Comparison of ENCODE assay signal across 8 cellular contexts in the genomic region with DNA sequence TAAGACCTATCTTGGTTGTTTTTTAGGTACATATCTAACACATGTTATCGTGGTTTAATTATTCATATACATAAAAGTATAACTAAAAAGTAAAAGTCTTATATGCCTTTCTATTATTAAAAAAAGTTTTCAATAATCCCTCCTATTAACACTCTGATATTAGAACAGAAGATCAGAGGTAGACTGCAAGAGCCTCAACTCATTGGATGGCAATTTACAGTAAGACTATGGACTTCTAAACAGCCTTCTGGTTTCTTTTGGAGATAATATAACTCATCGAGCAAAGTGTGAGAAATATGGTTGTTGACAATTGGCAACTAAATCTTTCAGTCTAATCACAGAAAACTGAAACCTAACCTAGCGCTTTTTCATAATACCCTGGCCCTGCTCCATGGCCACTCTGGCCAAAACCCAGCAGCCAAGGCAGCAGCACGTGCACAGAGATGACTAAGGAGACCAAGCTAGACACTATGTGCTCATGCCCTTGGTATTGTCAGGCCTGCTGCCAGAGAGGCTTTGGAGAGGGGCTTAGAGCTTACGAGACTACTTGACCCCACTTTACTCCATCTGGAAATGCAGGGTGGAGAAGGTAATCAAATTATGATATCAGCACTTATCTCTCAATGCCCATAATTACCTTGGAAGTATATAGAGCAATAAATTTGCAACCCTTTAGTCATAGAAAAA. TPM values are rescaled to one million over a fixed set of nuclear protein-coding genes. Genes with fewer than 3 reads are reported as not detected.
DNase-seq lines count a peak whose midpoint lies in the region; ATAC-seq, FAIRE-seq and TF ChIP-seq lines count a peak whose summit lies in the region.

No MANE protein-coding gene starts in this region.

- peaks cover 37% of the 10 kb centered on the region for H3K4me1 ChIP-seq in SJCRH30

- peaks cover 5% of the 10 kb centered on the region in 2 donors for H3K4me1 Mint-ChIP-seq in stimulated activated naive B cell treated with anti-CD40 and anti-IgM and Interleukin-4, amounts not matched to agents 10 μg/mL and 1 μg/mL and 100 μg/mL, for 72 hours

- FAIRE-seq in GM12891 (lab: Jason Lieb, UNC): peak; percentile 58

- H3K9me3 Mint-ChIP-seq in stimulated activated naive B cell treated with anti-CD40 and anti-IgM and Interleukin-4, amounts not matched to agents 10 μg/mL and 1 μg/mL and 100 μg/mL, for 72 hours: no peaks in the 10 kb centered on the region

- ATAC-seq in HG03135 (IDR thresholded peaks at IDR 0.05; ENCODE audit: unreplicated experiment): no peak
- no peak for ATAC-seq in stimulated activated naive B cell treated with anti-CD40 and anti-IgM and Interleukin-4, amounts not matched to agents 10 μg/mL and 1 μg/mL and 100 μg/mL, for 72 hours (replicated peaks)

- peaks cover 27 to 52% of the 10 kb centered on the region in 2 donors for H3K36me3 Mint-ChIP-seq in stimulated activated naive B cell treated with anti-CD40 and anti-IgM and Interleukin-4, amounts not matched to agents 10 μg/mL and 1 μg/mL and 100 μg/mL, for 72 hours

- TF ChIP-seq POLR2A in GM12891 (IDR thresholded peaks at IDR 0.05; ENCODE audit: low read depth, low read length): no peak

- no peaks in the 10 kb centered on the region for H3K27me3 Mint-ChIP-seq in stimulated activated naive B cell treated with anti-CD40 and anti-IgM and Interleukin-4, amounts not matched to agents 10 μg/mL and 1 μg/mL and 100 μg/mL, for 72 hours

- no peak overlapping the region for H3K4me3 Mint-ChIP-seq in stimulated activated naive B cell treated with anti-CD40 and anti-IgM and Interleukin-4, amounts not matched to agents 10 μg/mL and 1 μg/mL and 100 μg/mL, for 72 hours

- peaks cover 4% of the 10 kb centered on the region; the same call in 1 of the 2 replicates for H3K36me3 ChIP-seq in SJCRH30

- H3K9me3 ChIP-seq in SJCRH30 (replicated peaks): no peaks in the 10 kb centered on the region

- H3K27ac Mint-ChIP-seq in stimulated activated naive B cell treated with anti-CD40 and anti-IgM and Interleukin-4, amounts not matched to agents 10 μg/mL and 1 μg/mL and 100 μg/mL, for 72 hours: no peak overlapping the region

- H3K27me3 ChIP-seq in SJCRH30: no peaks in the 10 kb centered on the region

- TF ChIP-seq CTCF in retinal pigment epithelial cell (conservative IDR thresholded peaks at IDR 0.05; ENCODE audit: low read depth, low read length): no peak

- DNase-seq in GM12891 (ENCODE audit: insufficient read length, low spot score): no peak
- peak; percentile 84 to 85 for DNase-seq in SJCRH30
- peak; percentile 4 for DNase-seq in foreskin melanocyte
- peak; percentile 96 for DNase-seq in retinal pigment epithelial cell (ENCODE audit: low read depth)
- DNase-seq in NCI-H187 (lab: John Stamatoyannopoulos, UW): no peak
- no peak for DNase-seq in stimulated activated naive B cell treated with anti-CD40 and anti-IgM and Interleukin-4, amounts not matched to agents 10 μg/mL and 1 μg/mL and 100 μg/mL, for 72 hours
- no peak for DNase-seq in effector CD8-positive, alpha-beta T cell (lab: John Stamatoyannopoulos, UW)

- peak overlapping the region; percentile 57 for H3K27ac ChIP-seq in SJCRH30

- no peak overlapping the region for H3K4me3 ChIP-seq in SJCRH30
- no peak overlapping the region for H3K4me3 ChIP-seq in retinal pigment epithelial cell (ENCODE audit: low read length)

TF ChIP-seq in GM12891, 5 proteins besides CTCF, POLR2A, EP300 and RAD21:
- no peak for TF ChIP-seq POLR2AphosphoS5 (IDR thresholded peaks at IDR 0.05; ENCODE audit: low read depth, low read length)
- TF ChIP-seq PAX5 (IDR thresholded peaks at IDR 0.05; ENCODE audit: insufficient read depth, low read length, severe bottlenecking): no peak
- TF ChIP-seq POU2F2 (IDR thresholded peaks at IDR 0.05; ENCODE audit: low read depth, low read length): no peak
- no peak for TF ChIP-seq SPI1 (IDR thresholded peaks at IDR 0.05; ENCODE audit: low read depth, low read length)
- TF ChIP-seq TAF1 (IDR thresholded peaks at IDR 0.05; ENCODE audit: low read depth, low read length): no peak

RNA-seq across cellular contexts. Expression of a gene that starts 40.6 kb away (rescaled TPM):
- 11.8 TPM for polyA plus RNA-seq in GM12891 (2012; ENCODE audit: low read depth, missing spikeins)
- 4.7 and 4.8 TPM in 2 replicates for total RNA-seq in SJCRH30 (2014; rRNA removed; shearing (Covaris generic))

Comparison
In these comparisons a context has a peak if more than half of its experiments do, and no peak if none do; other contexts are left out.
1. DNase-seq: peak in SJCRH30 (2 of 2), foreskin melanocyte (single experiment) and retinal pigment epithelial cell (single experiment); none in GM12891 (single experiment), NCI-H187 (0 of 2), stimulated activated naive B cell treated with anti-CD40 and anti-IgM and Interleukin-4, amounts not matched to agents 10 μg/mL and 1 μg/mL and 100 μg/mL, for 72 hours (single experiment) and effector CD8-positive, alpha-beta T cell (single experiment).